In the genomic region with DNA sequence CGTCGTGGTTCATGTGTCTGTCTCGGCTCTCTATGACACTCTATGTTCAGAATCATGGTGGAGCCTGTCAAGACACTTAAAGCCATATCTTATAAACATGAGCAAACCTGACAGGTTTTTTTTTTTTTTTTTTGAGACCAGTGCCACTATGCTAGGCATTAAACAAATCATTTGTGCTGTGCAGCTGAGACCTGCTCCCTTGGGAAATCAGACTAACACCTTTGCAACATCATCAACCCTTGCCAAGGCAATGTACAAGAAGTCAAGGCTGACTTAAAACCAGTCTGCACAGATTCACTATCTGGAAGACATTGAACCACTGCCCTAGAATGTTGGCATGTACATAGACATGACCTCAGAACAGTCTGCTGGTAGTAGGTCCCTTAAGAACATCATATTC, we compare ENCODE assay signal across 25 cellular contexts.
DNase-seq lines count a peak whose midpoint lies in the region; ATAC-seq and TF ChIP-seq lines count a peak whose summit lies in the region.
"Had no signal": no experiment of that assay in that cellular context is flagged by ENCODE, and none has a peak within 500 bp of the region (broad histone marks: within the 10 kb centered on the region; RNA-seq: fewer than 3 reads in every experiment).

No MANE protein-coding gene starts in this region.

- peak overlapping the region; percentile 94 for H3K4me3 Mint-ChIP-seq in activated T-helper 17 cell treated with anti-CD3 and anti-CD28 coated beads, Interleukin-2, amount 50 U/mL, for 72 hours
- H3K4me3 Mint-ChIP-seq: activated B cell treated with CpG ODN at 0.5 μM for 24 hours had no signal

- peaks cover 11% of the 10 kb centered on the region for H3K79me1 ChIP-seq in mesenchymal stem cell (replicated peaks; ENCODE audit: low read length, poor library complexity, severe bottlenecking)

- H2BK5ac ChIP-seq in mesenchymal stem cell (ENCODE audit: low read depth, low read length, poor library complexity, severe bottlenecking), result no peak overlapping the region

- H2BK120ac ChIP-seq in mesenchymal stem cell (ENCODE audit: low read depth, low read length), result no peak overlapping the region

- H3K27me3 Mint-ChIP-seq in activated T-helper 17 cell treated with anti-CD3 and anti-CD28 coated beads, Interleukin-2, amount 50 U/mL, for 72 hours, result no peaks in the 10 kb centered on the region

- H3K36me3 Mint-ChIP-seq in activated T-helper 17 cell treated with anti-CD3 and anti-CD28 coated beads, Interleukin-2, amount 50 U/mL, for 72 hours (ENCODE audit: low read depth), result peaks cover 40% of the 10 kb centered on the region

- H3K9me3 Mint-ChIP-seq in activated T-helper 17 cell treated with anti-CD3 and anti-CD28 coated beads, Interleukin-2, amount 50 U/mL, for 72 hours, result peaks cover 11% of the 10 kb centered on the region

- H4K20me1 ChIP-seq in SK-N-SH (ENCODE audit: insufficient read depth), result no peaks in the 10 kb centered on the region

- intact Hi-C loops in gastrocnemius medialis (cut with DNase I; ENCODE audit: low total_unique reads), result no loop called here

- ATAC-seq in SK-N-SH treated with all-trans-retinoic acid at 6 μM for 48 hours, result no peak
- ATAC-seq in activated T-helper 17 cell treated with anti-CD3 and anti-CD28 coated beads, Interleukin-2, amount 50 U/mL, for 72 hours (replicated peaks), result no peak
- no peak for ATAC-seq in gastrocnemius medialis
- ATAC-seq: A549; activated CD8-positive, alpha-beta memory T cell treated with anti-CD3 and anti-CD28 coated beads, Interleukin-2, amount 10 ng/mL, durations not matched to agents 7 days and 5 days had no signal

- H2AFZ ChIP-seq in SK-N-SH (ENCODE audit: low read depth), result no peak overlapping the region
- no peak overlapping the region for H2AFZ ChIP-seq in mesenchymal stem cell (ENCODE audit: low read depth, low read length)

- H3K9me3 ChIP-seq in SK-N-SH (no peaks in the 10 kb centered on the region), mesenchymal stem cell (ENCODE audit: control insufficient read depth, low read length) (peaks cover 12% of the 10 kb centered on the region), gastrocnemius medialis (no peaks in the 10 kb centered on the region)
- H3K9me3 ChIP-seq: A549, ascending aorta, prostate gland, SJSA1 had no signal

- no peaks in the 10 kb centered on the region for H3K27me3 ChIP-seq in SK-N-SH (ENCODE audit: insufficient read depth)
- no peaks in the 10 kb centered on the region for H3K27me3 ChIP-seq in mesenchymal stem cell (ENCODE audit: control insufficient read depth in 1 of 2, insufficient read depth in 1 of 2, low read length in 2 of 2)
- no peaks in the 10 kb centered on the region for H3K27me3 ChIP-seq in gastrocnemius medialis
- H3K27me3 ChIP-seq: ascending aorta, neural progenitor cell, suprapubic skin had no signal

- H3K4ac ChIP-seq in mesenchymal stem cell (ENCODE audit: low read depth in 1 of 2, low read length in 2 of 2), result no peak overlapping the region

- POLR2A ChIA-PET in SK-N-SH (lab: Yijun Ruan, JAX), result no interaction called here

- 93% methylated on average over 3 of the region's 3 CpGs for WGBS in SK-N-SH (ENCODE audit: low lambda C conversion rate)
- 93% methylated on average over 3 of the region's 3 CpGs for WGBS in mesenchymal stem cell

- H3K4me1 Mint-ChIP-seq in activated T-helper 17 cell treated with anti-CD3 and anti-CD28 coated beads, Interleukin-2, amount 50 U/mL, for 72 hours, result peaks cover 37% of the 10 kb centered on the region

- H3K23ac ChIP-seq in mesenchymal stem cell (ENCODE audit: low read length in 2 of 2), result no peak overlapping the region

- no peak for TF ChIP-seq POLR2A in gastrocnemius medialis (IDR thresholded peaks at IDR 0.05)

- no peak overlapping the region for H2BK15ac ChIP-seq in mesenchymal stem cell (ENCODE audit: low read depth, poor library complexity, severe bottlenecking)

- no peaks in the 10 kb centered on the region for H3K9me2 ChIP-seq in SK-N-SH

- H4K8ac ChIP-seq in mesenchymal stem cell (ENCODE audit: low read length), result no peak overlapping the region

- no peak overlapping the region for H3K18ac ChIP-seq in mesenchymal stem cell (ENCODE audit: low read depth in 1 of 2, low read length in 2 of 2)

- H3K27ac ChIP-seq in SK-N-SH (ENCODE audit: low read depth in 2 of 2, low read length in 1 of 2), result no peak overlapping the region
- H3K27ac ChIP-seq in mesenchymal stem cell (ENCODE audit: low read length, poor library complexity, severe bottlenecking), result no peak overlapping the region
- H3K27ac ChIP-seq in gastrocnemius medialis, result no peak overlapping the region
- H3K27ac ChIP-seq: A549, ascending aorta, C4-2B, neural progenitor cell, prostate gland, SJSA1, suprapubic skin had no signal

- DNase-seq in SK-N-SH, result no peak
- peak; percentile 27 for DNase-seq in Ammon's horn (ENCODE audit: low spot score)
- DNase-seq in mesenchymal stem cell, result no peak
- DNase-seq in NCI-H187 (lab: John Stamatoyannopoulos, UW), result no peak
- no peak for DNase-seq in glomerular visceral epithelial cell (ENCODE audit: extremely low spot score)
- no peak for DNase-seq in gastrocnemius medialis
- DNase-seq: activated B cell treated with CpG ODN at 0.5 μM for 24 hours; activated CD8-positive, alpha-beta memory T cell treated with anti-CD3 and anti-CD28 coated beads, Interleukin-2, amount 10 ng/mL, durations not matched to agents 7 days and 5 days; activated naive CD4-positive, alpha-beta T cell; DMS 273 treated with DMSO at 0.1 percent for 48 hours; KG1; kidney glomerular epithelial cell; MV-4-11; NCI-H2081; NCI-H524 treated with DMSO at 0.1 percent for 48 hours had no signal

- peaks cover 7% of the 10 kb centered on the region for H3F3A ChIP-seq in SK-N-SH (replicated peaks; ENCODE audit: insufficient read depth)

- peak overlapping the region in 1 of 2 experiments; percentile 62; a peak in 1 of 4 replicates for H3K4me3 ChIP-seq in SK-N-SH (ENCODE audit: low read depth in 2 of 2, low read length in 1 of 2)
- no peak overlapping the region for H3K4me3 ChIP-seq in mesenchymal stem cell (ENCODE audit: insufficient read depth in 1 of 2, low read depth in 1 of 2, low read length in 2 of 2)
- H3K4me3 ChIP-seq in gastrocnemius medialis, result no peak overlapping the region
- H3K4me3 ChIP-seq: A549, ascending aorta, neural progenitor cell, prostate gland, SJSA1, suprapubic skin had no signal

- no peak overlapping the region for H4K91ac ChIP-seq in mesenchymal stem cell (ENCODE audit: low read length)

- H3K14ac ChIP-seq in mesenchymal stem cell (ENCODE audit: low read length in 2 of 2), result no peak overlapping the region

- no peak overlapping the region for H2AK5ac ChIP-seq in mesenchymal stem cell (ENCODE audit: low read length, severe bottlenecking)

- no peak overlapping the region for H2BK12ac ChIP-seq in mesenchymal stem cell (ENCODE audit: low read length in 2 of 2)

- CTCF ChIA-PET in SK-N-SH (lab: Yijun Ruan, JAX), result interaction anchor here (0.7 to 1.1 kb wide), 3 partner anchors 10 to 362 kb away, joined by 3 to 5 read pairs (median 3); no protein-coding TSS in a partner anchor

- peak overlapping the region; percentile 60 for H3K27ac Mint-ChIP-seq in activated T-helper 17 cell treated with anti-CD3 and anti-CD28 coated beads, Interleukin-2, amount 50 U/mL, for 72 hours
- H3K27ac Mint-ChIP-seq: activated B cell treated with CpG ODN at 0.5 μM for 24 hours; activated CD8-positive, alpha-beta memory T cell treated with anti-CD3 and anti-CD28 coated beads, Interleukin-2, amount 10 ng/mL, durations not matched to agents 7 days and 5 days; neural progenitor cell; T-helper 2 cell treated with Interferon-gamma antibody and Interleukin-4, amounts not matched to agents 5 μg/mL and 100 μg/mL, for 36 hours had no signal

- in situ Hi-C loops in gastrocnemius medialis (cut with MboI; ENCODE audit: low sequenced_read_pairs in 4 of 4), result no loop called here

- TF ChIP-seq RAD21 in SK-N-SH (IDR thresholded peaks at IDR 0.05; ENCODE audit: low read length), result no peak

- TF ChIP-seq EP300 in SK-N-SH (IDR thresholded peaks at IDR 0.05; ENCODE audit: borderline replicate concordance in 1 of 2, low read depth in 1 of 2, low read length in 1 of 2), result no peak

- H3K4me2 ChIP-seq in SK-N-SH, result peak overlapping the region; percentile 79; the same call in 1 of the 2 replicates
- peak overlapping the region; percentile 36 for H3K4me2 ChIP-seq in mesenchymal stem cell (ENCODE audit: low read length, poor library complexity, severe bottlenecking)
- H3K4me2 ChIP-seq: A549, neural progenitor cell had no signal

- H3K79me2 ChIP-seq in SK-N-SH (ENCODE audit: insufficient read depth), result no peaks in the 10 kb centered on the region

- H3K4me1 ChIP-seq in SK-N-SH (ENCODE audit: control insufficient read depth in 1 of 2, insufficient read depth in 2 of 2, low read depth in 1 of 2, low read length in 1 of 2) (peaks cover 5 to 7% of the 10 kb centered on the region in 2 experiments; a peak in 3 of 4 replicates), mesenchymal stem cell (ENCODE audit: control insufficient read depth, insufficient read depth, low read depth, low read length) (peaks cover 3% of the 10 kb centered on the region), gastrocnemius medialis (peaks cover 30 to 39% of the 10 kb centered on the region in 2 donors)
- H3K4me1 ChIP-seq: A549, ascending aorta, prostate gland, SJSA1 had no signal

- no peaks in the 10 kb centered on the region for H3K36me3 ChIP-seq in SK-N-SH (replicated peaks in 1 of 2; ENCODE audit: control insufficient read depth in 1 of 2, insufficient read depth in 2 of 2, low read length in 1 of 2)
- H3K36me3 ChIP-seq in mesenchymal stem cell (ENCODE audit: control insufficient read depth in 1 of 2, insufficient read depth in 2 of 2, low read depth in 1 of 2, low read length in 2 of 2), result peaks cover 0 to 3% of the 10 kb centered on the region in 2 experiments
- no peaks in the 10 kb centered on the region for H3K36me3 ChIP-seq in gastrocnemius medialis
- H3K36me3 ChIP-seq: ascending aorta, neural progenitor cell, prostate gland, SJSA1, suprapubic skin had no signal

- H3K9ac ChIP-seq in SK-N-SH (no peak overlapping the region), mesenchymal stem cell (ENCODE audit: low read length) (no peak overlapping the region)
- H3K9ac ChIP-seq: neural progenitor cell had no signal

- TF ChIP-seq CTCF in SK-N-SH (IDR thresholded peaks at IDR 0.05), result no peak
- TF ChIP-seq CTCF in gastrocnemius medialis (IDR thresholded peaks at IDR 0.05 in 4 of 5, conservative IDR thresholded peaks at IDR 0.05 in 1 of 5), result no peak

TF ChIP-seq in SK-N-SH, 30 proteins besides CTCF, POLR2A, EP300 and RAD21:
- no peak for TF ChIP-seq SMC3 (IDR thresholded peaks at IDR 0.05; ENCODE audit: low read depth, low read length)
- no peak for TF ChIP-seq GATA2 (CRISPR knock-in tag; IDR thresholded peaks at IDR 0.05)
- no peak for TF ChIP-seq POLR2AphosphoS5 (IDR thresholded peaks at IDR 0.05; ENCODE audit: low read depth, low read length)
- no peak for TF ChIP-seq RCOR1 (IDR thresholded peaks at IDR 0.05; ENCODE audit: low read length)

TF ChIP-seq in SK-N-SH treated with all-trans-retinoic acid at 6 μM for 48 hours, 23 proteins besides CTCF, POLR2A, EP300 and RAD21 (continues in another document):
- TF ChIP-seq TOX (CRISPR knock-in tag; IDR thresholded peaks at IDR 0.05; ENCODE audit: borderline replicate concordance) (no peak), OSR1 (CRISPR knock-in tag; IDR thresholded peaks at IDR 0.05) (no peak)
